ENCODE assay signal across 1 cellular context in genomic region chr15:56760186-56760585, GRCh38.
TF ChIP-seq lines count a peak whose summit lies in the region.

No MANE protein-coding gene starts in this region.

TF ChIP-seq in GM23338, 12 proteins besides CTCF, POLR2A, EP300 and RAD21:
- TF ChIP-seq ZNF331 (CRISPR knock-in tag; IDR thresholded peaks at IDR 0.05; ENCODE audit: low read depth) (no peak), ZNF462 (CRISPR knock-in tag; IDR thresholded peaks at IDR 0.05) (no peak), CREB1 (CRISPR knock-in tag; IDR thresholded peaks at IDR 0.05; ENCODE audit: low read depth) (no peak), POLR2AphosphoS5 (IDR thresholded peaks at IDR 0.05; ENCODE audit: low read depth) (no peak), ZNF114 (CRISPR knock-in tag; IDR thresholded peaks at IDR 0.05) (no peak), EZH2phosphoT487 (IDR thresholded peaks at IDR 0.05; ENCODE audit: unreplicated experiment) (no peak), NANOG (IDR thresholded peaks at IDR 0.05; ENCODE audit: borderline replicate concordance) (no peak), REST (IDR thresholded peaks at IDR 0.05; ENCODE audit: unreplicated experiment) (no peak), JUNB (IDR thresholded peaks at IDR 0.05; ENCODE audit: unreplicated experiment) (no peak), EZH2 (IDR thresholded peaks at IDR 0.05; ENCODE audit: low read depth, unreplicated experiment) (no peak), ETS1 (IDR thresholded peaks at IDR 0.05) (no peak), STAT1 (IDR thresholded peaks at IDR 0.05; ENCODE audit: unreplicated experiment) (no peak)
